ENCODE assay signal across 3 cellular contexts in the genomic region with DNA sequence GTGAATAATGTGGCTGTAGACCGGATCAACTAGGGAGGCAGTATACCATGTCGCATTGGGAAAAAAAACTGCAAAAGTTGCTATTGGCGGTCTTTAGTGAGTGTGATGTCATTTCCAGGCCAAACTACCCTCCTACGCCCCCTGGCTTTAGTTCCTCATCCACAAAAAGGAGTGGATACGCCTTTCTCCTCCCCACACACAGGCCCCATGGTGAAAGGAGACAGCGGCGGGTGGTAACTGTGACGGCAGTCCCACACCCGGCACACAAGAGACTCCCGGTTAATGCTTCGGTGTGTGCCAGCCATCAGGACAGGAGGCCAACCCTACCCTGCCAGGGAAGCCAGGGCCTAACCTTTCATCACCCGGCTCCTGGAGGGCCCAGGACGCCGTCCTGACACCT.
TF ChIP-seq lines count a peak whose summit lies in the region.

No MANE protein-coding gene starts in this region.

TF ChIP-seq in SK-N-SH, 30 proteins besides CTCF, POLR2A, EP300 and RAD21 (continued from another document):
- TF ChIP-seq, protein P1, sequence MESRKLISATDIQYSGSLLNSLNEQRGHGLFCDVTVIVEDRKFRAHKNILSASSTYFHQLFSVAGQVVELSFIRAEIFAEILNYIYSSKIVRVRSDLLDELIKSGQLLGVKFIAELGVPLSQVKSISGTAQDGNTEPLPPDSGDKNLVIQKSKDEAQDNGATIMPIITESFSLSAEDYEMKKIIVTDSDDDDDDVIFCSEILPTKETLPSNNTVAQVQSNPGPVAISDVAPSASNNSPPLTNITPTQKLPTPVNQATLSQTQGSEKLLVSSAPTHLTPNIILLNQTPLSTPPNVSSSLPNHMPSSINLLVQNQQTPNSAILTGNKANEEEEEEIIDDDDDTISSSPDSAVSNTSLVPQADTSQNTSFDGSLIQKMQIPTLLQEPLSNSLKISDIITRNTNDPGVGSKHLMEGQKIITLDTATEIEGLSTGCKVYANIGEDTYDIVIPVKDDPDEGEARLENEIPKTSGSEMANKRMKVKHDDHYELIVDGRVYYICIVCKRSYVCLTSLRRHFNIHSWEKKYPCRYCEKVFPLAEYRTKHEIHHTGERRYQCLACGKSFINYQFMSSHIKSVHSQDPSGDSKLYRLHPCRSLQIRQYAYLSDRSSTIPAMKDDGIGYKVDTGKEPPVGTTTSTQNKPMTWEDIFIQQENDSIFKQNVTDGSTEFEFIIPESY (IDR thresholded peaks at IDR 0.05; ENCODE audit: borderline replicate concordance, low read depth): no peak
- TF ChIP-seq RXRA (IDR thresholded peaks at IDR 0.05; ENCODE audit: borderline replicate concordance, low read depth) (no peak), FOXJ3 (CRISPR knock-in tag; IDR thresholded peaks at IDR 0.05) (no peak), GATA2 (CRISPR knock-in tag; IDR thresholded peaks at IDR 0.05) (no peak), FOXM1 (IDR thresholded peaks at IDR 0.05; ENCODE audit: low read depth) (no peak), NRF1 (IDR thresholded peaks at IDR 0.05; ENCODE audit: low read depth, low read length) (no peak)
- TF ChIP-seq, protein P2, sequence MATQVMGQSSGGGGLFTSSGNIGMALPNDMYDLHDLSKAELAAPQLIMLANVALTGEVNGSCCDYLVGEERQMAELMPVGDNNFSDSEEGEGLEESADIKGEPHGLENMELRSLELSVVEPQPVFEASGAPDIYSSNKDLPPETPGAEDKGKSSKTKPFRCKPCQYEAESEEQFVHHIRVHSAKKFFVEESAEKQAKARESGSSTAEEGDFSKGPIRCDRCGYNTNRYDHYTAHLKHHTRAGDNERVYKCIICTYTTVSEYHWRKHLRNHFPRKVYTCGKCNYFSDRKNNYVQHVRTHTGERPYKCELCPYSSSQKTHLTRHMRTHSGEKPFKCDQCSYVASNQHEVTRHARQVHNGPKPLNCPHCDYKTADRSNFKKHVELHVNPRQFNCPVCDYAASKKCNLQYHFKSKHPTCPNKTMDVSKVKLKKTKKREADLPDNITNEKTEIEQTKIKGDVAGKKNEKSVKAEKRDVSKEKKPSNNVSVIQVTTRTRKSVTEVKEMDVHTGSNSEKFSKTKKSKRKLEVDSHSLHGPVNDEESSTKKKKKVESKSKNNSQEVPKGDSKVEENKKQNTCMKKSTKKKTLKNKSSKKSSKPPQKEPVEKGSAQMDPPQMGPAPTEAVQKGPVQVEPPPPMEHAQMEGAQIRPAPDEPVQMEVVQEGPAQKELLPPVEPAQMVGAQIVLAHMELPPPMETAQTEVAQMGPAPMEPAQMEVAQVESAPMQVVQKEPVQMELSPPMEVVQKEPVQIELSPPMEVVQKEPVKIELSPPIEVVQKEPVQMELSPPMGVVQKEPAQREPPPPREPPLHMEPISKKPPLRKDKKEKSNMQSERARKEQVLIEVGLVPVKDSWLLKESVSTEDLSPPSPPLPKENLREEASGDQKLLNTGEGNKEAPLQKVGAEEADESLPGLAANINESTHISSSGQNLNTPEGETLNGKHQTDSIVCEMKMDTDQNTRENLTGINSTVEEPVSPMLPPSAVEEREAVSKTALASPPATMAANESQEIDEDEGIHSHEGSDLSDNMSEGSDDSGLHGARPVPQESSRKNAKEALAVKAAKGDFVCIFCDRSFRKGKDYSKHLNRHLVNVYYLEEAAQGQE (IDR thresholded peaks at IDR 0.05; ENCODE audit: low read depth, low read length): no peak

TF ChIP-seq in SK-N-SH treated with all-trans-retinoic acid at 6 μM for 48 hours, 23 proteins besides CTCF, POLR2A, EP300 and RAD21 (continued from another document):
- TF ChIP-seq, protein P3, sequence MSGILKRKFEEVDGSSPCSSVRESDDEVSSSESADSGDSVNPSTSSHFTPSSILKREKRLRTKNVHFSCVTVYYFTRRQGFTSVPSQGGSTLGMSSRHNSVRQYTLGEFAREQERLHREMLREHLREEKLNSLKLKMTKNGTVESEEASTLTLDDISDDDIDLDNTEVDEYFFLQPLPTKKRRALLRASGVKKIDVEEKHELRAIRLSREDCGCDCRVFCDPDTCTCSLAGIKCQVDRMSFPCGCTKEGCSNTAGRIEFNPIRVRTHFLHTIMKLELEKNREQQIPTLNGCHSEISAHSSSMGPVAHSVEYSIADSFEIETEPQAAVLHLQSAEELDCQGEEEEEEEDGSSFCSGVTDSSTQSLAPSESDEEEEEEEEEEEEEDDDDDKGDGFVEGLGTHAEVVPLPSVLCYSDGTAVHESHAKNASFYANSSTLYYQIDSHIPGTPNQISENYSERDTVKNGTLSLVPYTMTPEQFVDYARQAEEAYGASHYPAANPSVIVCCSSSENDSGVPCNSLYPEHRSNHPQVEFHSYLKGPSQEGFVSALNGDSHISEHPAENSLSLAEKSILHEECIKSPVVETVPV (CRISPR knock-in tag; IDR thresholded peaks at IDR 0.05): no peak
- TF ChIP-seq SNAI2 (CRISPR knock-in tag; IDR thresholded peaks at IDR 0.05): no peak

TF ChIP-seq in WTC11, 78 proteins besides CTCF, POLR2A, EP300 and RAD21 (continued from another document):
- TF ChIP-seq, protein P4, sequence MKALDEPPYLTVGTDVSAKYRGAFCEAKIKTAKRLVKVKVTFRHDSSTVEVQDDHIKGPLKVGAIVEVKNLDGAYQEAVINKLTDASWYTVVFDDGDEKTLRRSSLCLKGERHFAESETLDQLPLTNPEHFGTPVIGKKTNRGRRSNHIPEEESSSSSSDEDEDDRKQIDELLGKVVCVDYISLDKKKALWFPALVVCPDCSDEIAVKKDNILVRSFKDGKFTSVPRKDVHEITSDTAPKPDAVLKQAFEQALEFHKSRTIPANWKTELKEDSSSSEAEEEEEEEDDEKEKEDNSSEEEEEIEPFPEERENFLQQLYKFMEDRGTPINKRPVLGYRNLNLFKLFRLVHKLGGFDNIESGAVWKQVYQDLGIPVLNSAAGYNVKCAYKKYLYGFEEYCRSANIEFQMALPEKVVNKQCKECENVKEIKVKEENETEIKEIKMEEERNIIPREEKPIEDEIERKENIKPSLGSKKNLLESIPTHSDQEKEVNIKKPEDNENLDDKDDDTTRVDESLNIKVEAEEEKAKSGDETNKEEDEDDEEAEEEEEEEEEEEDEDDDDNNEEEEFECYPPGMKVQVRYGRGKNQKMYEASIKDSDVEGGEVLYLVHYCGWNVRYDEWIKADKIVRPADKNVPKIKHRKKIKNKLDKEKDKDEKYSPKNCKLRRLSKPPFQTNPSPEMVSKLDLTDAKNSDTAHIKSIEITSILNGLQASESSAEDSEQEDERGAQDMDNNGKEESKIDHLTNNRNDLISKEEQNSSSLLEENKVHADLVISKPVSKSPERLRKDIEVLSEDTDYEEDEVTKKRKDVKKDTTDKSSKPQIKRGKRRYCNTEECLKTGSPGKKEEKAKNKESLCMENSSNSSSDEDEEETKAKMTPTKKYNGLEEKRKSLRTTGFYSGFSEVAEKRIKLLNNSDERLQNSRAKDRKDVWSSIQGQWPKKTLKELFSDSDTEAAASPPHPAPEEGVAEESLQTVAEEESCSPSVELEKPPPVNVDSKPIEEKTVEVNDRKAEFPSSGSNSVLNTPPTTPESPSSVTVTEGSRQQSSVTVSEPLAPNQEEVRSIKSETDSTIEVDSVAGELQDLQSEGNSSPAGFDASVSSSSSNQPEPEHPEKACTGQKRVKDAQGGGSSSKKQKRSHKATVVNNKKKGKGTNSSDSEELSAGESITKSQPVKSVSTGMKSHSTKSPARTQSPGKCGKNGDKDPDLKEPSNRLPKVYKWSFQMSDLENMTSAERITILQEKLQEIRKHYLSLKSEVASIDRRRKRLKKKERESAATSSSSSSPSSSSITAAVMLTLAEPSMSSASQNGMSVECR (CRISPR knock-in tag; IDR thresholded peaks at IDR 0.05; ENCODE audit: borderline replicate concordance): no peak
- TF ChIP-seq, protein P5, sequence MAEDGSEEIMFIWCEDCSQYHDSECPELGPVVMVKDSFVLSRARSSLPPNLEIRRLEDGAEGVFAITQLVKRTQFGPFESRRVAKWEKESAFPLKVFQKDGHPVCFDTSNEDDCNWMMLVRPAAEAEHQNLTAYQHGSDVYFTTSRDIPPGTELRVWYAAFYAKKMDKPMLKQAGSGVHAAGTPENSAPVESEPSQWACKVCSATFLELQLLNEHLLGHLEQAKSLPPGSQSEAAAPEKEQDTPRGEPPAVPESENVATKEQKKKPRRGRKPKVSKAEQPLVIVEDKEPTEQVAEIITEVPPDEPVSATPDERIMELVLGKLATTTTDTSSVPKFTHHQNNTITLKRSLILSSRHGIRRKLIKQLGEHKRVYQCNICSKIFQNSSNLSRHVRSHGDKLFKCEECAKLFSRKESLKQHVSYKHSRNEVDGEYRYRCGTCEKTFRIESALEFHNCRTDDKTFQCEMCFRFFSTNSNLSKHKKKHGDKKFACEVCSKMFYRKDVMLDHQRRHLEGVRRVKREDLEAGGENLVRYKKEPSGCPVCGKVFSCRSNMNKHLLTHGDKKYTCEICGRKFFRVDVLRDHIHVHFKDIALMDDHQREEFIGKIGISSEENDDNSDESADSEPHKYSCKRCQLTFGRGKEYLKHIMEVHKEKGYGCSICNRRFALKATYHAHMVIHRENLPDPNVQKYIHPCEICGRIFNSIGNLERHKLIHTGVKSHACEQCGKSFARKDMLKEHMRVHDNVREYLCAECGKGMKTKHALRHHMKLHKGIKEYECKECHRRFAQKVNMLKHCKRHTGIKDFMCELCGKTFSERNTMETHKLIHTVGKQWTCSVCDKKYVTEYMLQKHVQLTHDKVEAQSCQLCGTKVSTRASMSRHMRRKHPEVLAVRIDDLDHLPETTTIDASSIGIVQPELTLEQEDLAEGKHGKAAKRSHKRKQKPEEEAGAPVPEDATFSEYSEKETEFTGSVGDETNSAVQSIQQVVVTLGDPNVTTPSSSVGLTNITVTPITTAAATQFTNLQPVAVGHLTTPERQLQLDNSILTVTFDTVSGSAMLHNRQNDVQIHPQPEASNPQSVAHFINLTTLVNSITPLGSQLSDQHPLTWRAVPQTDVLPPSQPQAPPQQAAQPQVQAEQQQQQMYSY (CRISPR knock-in tag; IDR thresholded peaks at IDR 0.05): no peak
- TF ChIP-seq CBFB (CRISPR knock-in tag; IDR thresholded peaks at IDR 0.05; ENCODE audit: low read depth): no peak
- TF ChIP-seq, protein P6, sequence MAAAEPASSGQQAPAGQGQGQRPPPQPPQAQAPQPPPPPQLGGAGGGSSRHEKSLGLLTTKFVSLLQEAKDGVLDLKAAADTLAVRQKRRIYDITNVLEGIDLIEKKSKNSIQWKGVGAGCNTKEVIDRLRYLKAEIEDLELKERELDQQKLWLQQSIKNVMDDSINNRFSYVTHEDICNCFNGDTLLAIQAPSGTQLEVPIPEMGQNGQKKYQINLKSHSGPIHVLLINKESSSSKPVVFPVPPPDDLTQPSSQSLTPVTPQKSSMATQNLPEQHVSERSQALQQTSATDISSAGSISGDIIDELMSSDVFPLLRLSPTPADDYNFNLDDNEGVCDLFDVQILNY (CRISPR knock-in tag; IDR thresholded peaks at IDR 0.05): no peak
- no peak for TF ChIP-seq GABPB1 (CRISPR knock-in tag; IDR thresholded peaks at IDR 0.05)
- TF ChIP-seq, protein P7, sequence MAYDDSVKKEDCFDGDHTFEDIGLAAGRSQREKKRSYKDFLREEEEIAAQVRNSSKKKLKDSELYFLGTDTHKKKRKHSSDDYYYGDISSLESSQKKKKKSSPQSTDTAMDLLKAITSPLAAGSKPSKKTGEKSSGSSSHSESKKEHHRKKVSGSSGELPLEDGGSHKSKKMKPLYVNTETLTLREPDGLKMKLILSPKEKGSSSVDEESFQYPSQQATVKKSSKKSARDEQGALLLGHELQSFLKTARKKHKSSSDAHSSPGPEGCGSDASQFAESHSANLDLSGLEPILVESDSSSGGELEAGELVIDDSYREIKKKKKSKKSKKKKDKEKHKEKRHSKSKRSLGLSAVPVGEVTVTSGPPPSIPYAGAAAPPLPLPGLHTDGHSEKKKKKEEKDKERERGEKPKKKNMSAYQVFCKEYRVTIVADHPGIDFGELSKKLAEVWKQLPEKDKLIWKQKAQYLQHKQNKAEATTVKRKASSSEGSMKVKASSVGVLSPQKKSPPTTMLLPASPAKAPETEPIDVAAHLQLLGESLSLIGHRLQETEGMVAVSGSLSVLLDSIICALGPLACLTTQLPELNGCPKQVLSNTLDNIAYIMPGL (CRISPR knock-in tag; IDR thresholded peaks at IDR 0.05): no peak
- TF ChIP-seq OVOL2 (CRISPR knock-in tag; IDR thresholded peaks at IDR 0.05; ENCODE audit: borderline replicate concordance): no peak
- TF ChIP-seq, protein P8, sequence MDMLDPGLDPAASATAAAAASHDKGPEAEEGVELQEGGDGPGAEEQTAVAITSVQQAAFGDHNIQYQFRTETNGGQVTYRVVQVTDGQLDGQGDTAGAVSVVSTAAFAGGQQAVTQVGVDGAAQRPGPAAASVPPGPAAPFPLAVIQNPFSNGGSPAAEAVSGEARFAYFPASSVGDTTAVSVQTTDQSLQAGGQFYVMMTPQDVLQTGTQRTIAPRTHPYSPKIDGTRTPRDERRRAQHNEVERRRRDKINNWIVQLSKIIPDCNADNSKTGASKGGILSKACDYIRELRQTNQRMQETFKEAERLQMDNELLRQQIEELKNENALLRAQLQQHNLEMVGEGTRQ (CRISPR knock-in tag; IDR thresholded peaks at IDR 0.05): no peak
- no peak for TF ChIP-seq TEAD1 (CRISPR knock-in tag; IDR thresholded peaks at IDR 0.05)
- no peak for TF ChIP-seq ZBTB21 (CRISPR knock-in tag; IDR thresholded peaks at IDR 0.05; ENCODE audit: borderline replicate concordance)
- no peak for TF ChIP-seq JUN (CRISPR knock-in tag; IDR thresholded peaks at IDR 0.05)
- TF ChIP-seq, protein P9, sequence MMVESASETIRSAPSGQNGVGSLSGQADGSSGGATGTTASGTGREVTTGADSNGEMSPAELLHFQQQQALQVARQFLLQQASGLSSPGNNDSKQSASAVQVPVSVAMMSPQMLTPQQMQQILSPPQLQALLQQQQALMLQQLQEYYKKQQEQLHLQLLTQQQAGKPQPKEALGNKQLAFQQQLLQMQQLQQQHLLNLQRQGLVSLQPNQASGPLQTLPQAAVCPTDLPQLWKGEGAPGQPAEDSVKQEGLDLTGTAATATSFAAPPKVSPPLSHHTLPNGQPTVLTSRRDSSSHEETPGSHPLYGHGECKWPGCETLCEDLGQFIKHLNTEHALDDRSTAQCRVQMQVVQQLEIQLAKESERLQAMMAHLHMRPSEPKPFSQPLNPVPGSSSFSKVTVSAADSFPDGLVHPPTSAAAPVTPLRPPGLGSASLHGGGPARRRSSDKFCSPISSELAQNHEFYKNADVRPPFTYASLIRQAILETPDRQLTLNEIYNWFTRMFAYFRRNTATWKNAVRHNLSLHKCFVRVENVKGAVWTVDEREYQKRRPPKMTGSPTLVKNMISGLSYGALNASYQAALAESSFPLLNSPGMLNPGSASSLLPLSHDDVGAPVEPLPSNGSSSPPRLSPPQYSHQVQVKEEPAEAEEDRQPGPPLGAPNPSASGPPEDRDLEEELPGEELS (CRISPR knock-in tag; IDR thresholded peaks at IDR 0.05): no peak
- TF ChIP-seq NFATC4 (CRISPR knock-in tag; IDR thresholded peaks at IDR 0.05): no peak
